7 cellular contexts compared by ENCODE assay signal in the genomic region with DNA sequence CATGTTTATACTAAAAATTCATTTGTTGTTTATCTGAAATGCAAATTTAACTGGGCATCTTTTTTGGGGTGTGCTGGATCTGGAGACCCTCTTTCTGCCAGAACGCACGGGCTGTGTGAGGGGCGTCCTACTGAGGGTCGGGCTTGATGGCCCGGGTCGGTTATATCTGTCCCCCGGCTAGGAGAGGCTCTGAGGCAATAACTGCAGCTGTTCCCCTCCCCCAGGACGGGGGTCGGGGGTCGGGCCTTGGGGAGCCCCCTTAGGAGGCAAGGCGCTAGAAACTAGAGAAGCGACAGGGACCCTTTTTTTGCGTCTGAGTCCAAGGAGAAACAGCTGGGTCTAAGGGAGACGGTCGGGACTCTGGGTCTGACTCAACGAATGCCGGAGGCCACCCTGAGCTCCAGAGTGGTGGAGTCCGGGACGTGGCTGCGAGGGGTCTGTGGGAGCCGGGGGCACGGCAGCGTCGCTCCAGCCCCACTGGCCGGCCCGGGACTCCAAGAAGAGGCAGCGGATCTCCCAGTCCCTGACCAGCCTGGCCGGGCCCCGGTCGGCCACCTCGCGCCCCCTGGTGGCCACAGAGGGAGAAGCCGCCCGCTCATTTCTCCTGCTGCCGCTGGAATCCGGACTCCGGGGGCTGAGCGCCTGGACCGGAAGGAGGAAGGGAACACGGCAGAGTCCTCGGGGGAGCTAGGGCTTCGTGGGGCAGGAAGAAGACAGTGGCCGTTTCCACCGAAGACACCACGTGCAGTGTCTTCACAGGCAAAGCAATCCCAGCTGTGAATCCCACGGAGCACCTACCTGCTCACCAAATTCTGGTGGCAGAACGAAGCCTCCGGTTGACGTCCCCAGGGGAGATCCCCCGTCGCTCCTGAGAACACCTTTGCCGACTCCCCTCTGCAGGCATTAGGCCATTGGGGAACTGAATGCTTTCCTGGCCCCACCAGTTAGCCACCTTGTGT. TPM values are rescaled to one million over a fixed set of nuclear protein-coding genes. Genes with fewer than 3 reads are reported as not detected.
A peak's percentile ranks its signal among the peaks of the same experiment; 100 is the strongest.
DNase-seq lines count a peak whose midpoint lies in the region; ATAC-seq, FAIRE-seq and TF ChIP-seq lines count a peak whose summit lies in the region.

No MANE protein-coding gene starts in this region.

- DNase-seq in GM12892 (ENCODE audit: insufficient read length) (peak; percentile 75), NCI-H524 (lab: John Stamatoyannopoulos, UW) (peak; percentile 54 to 79)
- peak; percentile 78 for DNase-seq in activated CD4-positive, alpha-beta T cell treated with anti-CD3 and anti-CD28 coated beads, Interleukin-2, amount 10 ng/mL, durations not matched to agents 7 days and 5 days
- DNase-seq in stimulated activated CD4-positive, alpha-beta T cell treated with anti-CD3 and anti-CD28 coated beads, Interleukin-2, amount 100 ng/mL, for 4 hours (ENCODE audit: low read depth): peak; percentile 63

- H3K4me1 Mint-ChIP-seq in activated CD4-positive, alpha-beta T cell treated with anti-CD3 and anti-CD28 coated beads, Interleukin-2, amount 10 ng/mL, durations not matched to agents 7 days and 5 days: peaks cover 34% of the 10 kb centered on the region
- peaks cover 17% of the 10 kb centered on the region for H3K4me1 Mint-ChIP-seq in dendritic cell treated with granulocyte-macrophage colony-stimulating factor and Interleukin-4, amounts not matched to agents 40 ng/mL and 50 ng/mL, for 4 days (ENCODE audit: low read depth)

- POLR2A ChIA-PET in activated CD4-positive, alpha-beta T cell treated with anti-CD3 and anti-CD28 coated beads, Interleukin-2, amount 10 ng/mL, durations not matched to agents 7 days and 5 days (lab: Charles Lee): interaction anchor here (1.0 to 1.3 kb wide), 2 partner anchors 25 to 28 kb away, joined by 3 to 4 read pairs; no protein-coding TSS in a partner anchor

- TF ChIP-seq RAD21 in liver (IDR thresholded peaks at IDR 0.05): peak; percentile 94 to 98

- ATAC-seq in HG03095 (IDR thresholded peaks at IDR 0.05; ENCODE audit: unreplicated experiment): peak; percentile 82

- WGBS in liver: 8% methylated on average over 52 of the region's 52 CpGs

- H3K4me3 ChIP-seq in liver (ENCODE audit: low read depth in 1 of 3, low read length in 3 of 3): peak overlapping the region; percentile 38 to 80 (median 54)

- peak overlapping the region; percentile 64 to 71 for H3K9ac ChIP-seq in liver (ENCODE audit: low read depth in 1 of 2, low read length in 2 of 2)

- peaks cover 6% of the 10 kb centered on the region for H3K27me3 Mint-ChIP-seq in activated CD4-positive, alpha-beta T cell treated with anti-CD3 and anti-CD28 coated beads, Interleukin-2, amount 10 ng/mL, durations not matched to agents 7 days and 5 days
- peaks cover 29% of the 10 kb centered on the region for H3K27me3 Mint-ChIP-seq in dendritic cell treated with granulocyte-macrophage colony-stimulating factor and Interleukin-4, amounts not matched to agents 40 ng/mL and 50 ng/mL, for 4 days

- no peaks in the 10 kb centered on the region for H3K27me3 ChIP-seq in liver (ENCODE audit: control insufficient read depth in 4 of 4, insufficient read depth in 4 of 4, low read length in 3 of 4)

- H3K9me3 Mint-ChIP-seq in activated CD4-positive, alpha-beta T cell treated with anti-CD3 and anti-CD28 coated beads, Interleukin-2, amount 10 ng/mL, durations not matched to agents 7 days and 5 days: peaks cover 2% of the 10 kb centered on the region
- H3K9me3 Mint-ChIP-seq in dendritic cell treated with granulocyte-macrophage colony-stimulating factor and Interleukin-4, amounts not matched to agents 40 ng/mL and 50 ng/mL, for 4 days: no peaks in the 10 kb centered on the region

- peaks cover 2 to 11% (median 4%) of the 10 kb centered on the region in 4 donors for H3K4me1 ChIP-seq in liver (ENCODE audit: control insufficient read depth in 4 of 4, insufficient read depth in 4 of 4, low read length in 3 of 4)

- no peak overlapping the region for H3K27ac ChIP-seq in liver (ENCODE audit: low read depth in 1 of 2, low read length in 2 of 2)

- TF ChIP-seq POLR2A in GM12892 (IDR thresholded peaks at IDR 0.05; ENCODE audit: low read depth, low read length): no peak

- peak overlapping the region; percentile 70 for H3K4me3 Mint-ChIP-seq in activated CD4-positive, alpha-beta T cell treated with anti-CD3 and anti-CD28 coated beads, Interleukin-2, amount 10 ng/mL, durations not matched to agents 7 days and 5 days
- H3K4me3 Mint-ChIP-seq in dendritic cell treated with granulocyte-macrophage colony-stimulating factor and Interleukin-4, amounts not matched to agents 40 ng/mL and 50 ng/mL, for 4 days: peak overlapping the region; percentile 72

- CTCF ChIA-PET in activated CD4-positive, alpha-beta T cell treated with anti-CD3 and anti-CD28 coated beads, Interleukin-2, amount 10 ng/mL, durations not matched to agents 7 days and 5 days (lab: Charles Lee): interaction anchor here (0.5 to 4.0 kb wide), 43 partner anchors 9 to 529 kb away, joined by 3 to 49 read pairs (median 4); partner anchors contain the start of gene SCML4

- H3K36me3 ChIP-seq in liver (ENCODE audit: control insufficient read depth in 4 of 4, insufficient read depth in 3 of 4, low read depth in 1 of 4, low read length in 3 of 4): no peaks in the 10 kb centered on the region

- H3K27ac Mint-ChIP-seq in activated CD4-positive, alpha-beta T cell treated with anti-CD3 and anti-CD28 coated beads, Interleukin-2, amount 10 ng/mL, durations not matched to agents 7 days and 5 days: peak overlapping the region; percentile 88
- H3K27ac Mint-ChIP-seq in dendritic cell treated with granulocyte-macrophage colony-stimulating factor and Interleukin-4, amounts not matched to agents 40 ng/mL and 50 ng/mL, for 4 days: peak overlapping the region; percentile 20

- TF ChIP-seq CTCF in liver (IDR thresholded peaks at IDR 0.05; ENCODE audit: low read depth, low read length, missing input control): peak; percentile 90

- intact Hi-C loops in dendritic cell treated with granulocyte-macrophage colony-stimulating factor and Interleukin-4, amounts not matched to agents 40 ng/mL and 50 ng/mL, for 4 days (cut with micrococcal nuclease): loop anchor here (1.0 kb wide), 1 partner anchor 173 kb away; no protein-coding TSS in a partner anchor

- H3K36me3 Mint-ChIP-seq in activated CD4-positive, alpha-beta T cell treated with anti-CD3 and anti-CD28 coated beads, Interleukin-2, amount 10 ng/mL, durations not matched to agents 7 days and 5 days (ENCODE audit: low read depth): no peaks in the 10 kb centered on the region
- no peaks in the 10 kb centered on the region for H3K36me3 Mint-ChIP-seq in dendritic cell treated with granulocyte-macrophage colony-stimulating factor and Interleukin-4, amounts not matched to agents 40 ng/mL and 50 ng/mL, for 4 days (ENCODE audit: low read depth)

- FAIRE-seq in GM12892 (lab: Jason Lieb, UNC): peak; percentile 87

- no peaks in the 10 kb centered on the region for H3K9me3 ChIP-seq in liver (ENCODE audit: control insufficient read depth in 4 of 4, low read length in 3 of 4)

TF ChIP-seq in liver, 16 proteins besides CTCF, POLR2A, EP300 and RAD21 (continues in another document):
- TF ChIP-seq HNF4A (conservative IDR thresholded peaks at IDR 0.05): peak; percentile 78 to 89
- peak in 1 of 2 donors; percentile 11 for TF ChIP-seq RXRA (IDR thresholded peaks at IDR 0.05)
- peak; percentile 46 for TF ChIP-seq YY1 (IDR thresholded peaks at IDR 0.05)
- no peak for TF ChIP-seq SP1 (IDR thresholded peaks at IDR 0.05)
- no peak for TF ChIP-seq JUND (IDR thresholded peaks at IDR 0.05)
- TF ChIP-seq, protein P1, sequence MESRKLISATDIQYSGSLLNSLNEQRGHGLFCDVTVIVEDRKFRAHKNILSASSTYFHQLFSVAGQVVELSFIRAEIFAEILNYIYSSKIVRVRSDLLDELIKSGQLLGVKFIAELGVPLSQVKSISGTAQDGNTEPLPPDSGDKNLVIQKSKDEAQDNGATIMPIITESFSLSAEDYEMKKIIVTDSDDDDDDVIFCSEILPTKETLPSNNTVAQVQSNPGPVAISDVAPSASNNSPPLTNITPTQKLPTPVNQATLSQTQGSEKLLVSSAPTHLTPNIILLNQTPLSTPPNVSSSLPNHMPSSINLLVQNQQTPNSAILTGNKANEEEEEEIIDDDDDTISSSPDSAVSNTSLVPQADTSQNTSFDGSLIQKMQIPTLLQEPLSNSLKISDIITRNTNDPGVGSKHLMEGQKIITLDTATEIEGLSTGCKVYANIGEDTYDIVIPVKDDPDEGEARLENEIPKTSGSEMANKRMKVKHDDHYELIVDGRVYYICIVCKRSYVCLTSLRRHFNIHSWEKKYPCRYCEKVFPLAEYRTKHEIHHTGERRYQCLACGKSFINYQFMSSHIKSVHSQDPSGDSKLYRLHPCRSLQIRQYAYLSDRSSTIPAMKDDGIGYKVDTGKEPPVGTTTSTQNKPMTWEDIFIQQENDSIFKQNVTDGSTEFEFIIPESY (IDR thresholded peaks at IDR 0.05): no peak
- no peak for TF ChIP-seq MAX (IDR thresholded peaks at IDR 0.05)
- TF ChIP-seq HNF4G (IDR thresholded peaks at IDR 0.05): peak; percentile 51
- no peak for TF ChIP-seq TAF1 (conservative IDR thresholded peaks at IDR 0.05)

RNA-seq across cellular contexts. Expression of gene SCML4, which starts 24.0 kb away (rescaled TPM):
- polyA plus RNA-seq in GM12892 (2012; ENCODE audit: missing spikeins): not detected
- 10 to 100 TPM; 46.5 to 49.7 TPM for total RNA-seq in activated CD4-positive, alpha-beta T cell treated with anti-CD3 and anti-CD28 coated beads, Interleukin-2, amount 10 ng/mL, durations not matched to agents 7 days and 5 days
- 1 to 10 TPM; 1.1 to 2.9 TPM for total RNA-seq in liver
- polyA plus RNA-seq in liver: 1 to 10 TPM; 1.0 to 1.5 TPM

Comparison
In these comparisons a context has a peak if more than half of its experiments do, and no peak if none do; other contexts are left out.
1. RNA of gene SCML4, which starts 24.0 kb away (total RNA-seq): 46.5 to 49.7 TPM in activated CD4-positive, alpha-beta T cell treated with anti-CD3 and anti-CD28 coated beads, Interleukin-2, amount 10 ng/mL, durations not matched to agents 7 days and 5 days; 1.1 to 2.9 TPM in liver; every median in the first group is over 10 times any median in the second.
2. Peak in every context shown above with its lines, with median percentiles within 50 percentile points of each other: DNase-seq.